ENCODE assay signal across 20 cellular contexts in genomic region chr2:171485116-171485515, GRCh38.
"Had no signal": no experiment of that assay in that cellular context is flagged by ENCODE, and none has a peak within 500 bp of the region (broad histone marks: within the 10 kb centered on the region; RNA-seq: fewer than 3 reads in every experiment).

No MANE protein-coding gene starts in this region.

- DNase-seq: activated CD4-positive, alpha-beta T cell treated with anti-CD3 and anti-CD28 coated beads, Interleukin-2, amount 50 U/mL, for 48 hours; activated effector memory CD4-positive, alpha-beta T cell treated with anti-CD3 and anti-CD28 coated beads, Interleukin-2, amount 50 U/mL, for 16 hours; activated naive CD4-positive, alpha-beta T cell treated with anti-CD3 and anti-CD28 coated beads, Interleukin-2, amount 50 U/mL, for 16 hours; activated naive CD8-positive, alpha-beta T cell treated with anti-CD3 and anti-CD28 coated beads, Interleukin-2, amount 50 U/mL, for 24 hours; activated T-cell treated with anti-CD3 and anti-CD28 coated beads, Interleukin-2, amount 50 U/mL, for 72 hours; effector memory CD4-positive, alpha-beta T cell; gastrocnemius medialis; hypothalamus; islet precursor cell; left cardiac atrium; nucleus accumbens; right cardiac atrium; stimulated activated CD4-positive, alpha-beta T cell treated with anti-CD3 and anti-CD28 coated beads, Interleukin-1b, Interleukin-23, amount 100 ng/mL, for 48 hours; stomach; uterus had no signal

- ATAC-seq: activated naive CD8-positive, alpha-beta T cell treated with anti-CD3 and anti-CD28 coated beads, Interleukin-2, amount 50 U/mL, for 24 hours; activated T-cell treated with anti-CD3 and anti-CD28 coated beads, Interleukin-2, amount 50 U/mL, for 72 hours; gastrocnemius medialis; left cardiac atrium; right cardiac atrium had no signal

- H3K36me3 ChIP-seq: cardiac muscle cell, uterus had no signal

- H3K4me1 ChIP-seq: esophagus muscularis mucosa, gastrocnemius medialis, parathyroid adenoma, stomach, suprapubic skin, uterus had no signal

- H3K79me2 ChIP-seq: parathyroid adenoma had no signal

- H3K4me3 ChIP-seq: cardiac muscle cell, esophagus muscularis mucosa, gastrocnemius medialis, stomach, suprapubic skin, tibial nerve, uterus had no signal

- H2AFZ ChIP-seq: parathyroid adenoma had no signal

- H3K9ac ChIP-seq: parathyroid adenoma had no signal

- H3K27ac ChIP-seq: cardiac muscle cell, esophagus muscularis mucosa, gastrocnemius medialis, parathyroid adenoma, stomach, suprapubic skin, tibial nerve had no signal

- H3K27me3 ChIP-seq: cardiac muscle cell, esophagus muscularis mucosa, gastrocnemius medialis, stomach, suprapubic skin, tibial nerve, uterus had no signal

- H3K9me3 ChIP-seq: esophagus muscularis mucosa, stomach, suprapubic skin, tibial nerve, uterus had no signal
